In genomic region chr10:48602401-48603135, GRCh38 we compare ENCODE assay signal across 22 cellular contexts. TPM values are rescaled to one million over a fixed set of nuclear protein-coding genes. Genes with fewer than 3 reads are reported as not detected.
DNase-seq lines count a peak whose midpoint lies in the region; ATAC-seq, FAIRE-seq and TF ChIP-seq lines count a peak whose summit lies in the region.
"Had no signal": no experiment of that assay in that cellular context is flagged by ENCODE, and none has a peak within 500 bp of the region (broad histone marks: within the 10 kb centered on the region; RNA-seq: fewer than 3 reads in every experiment).

No MANE protein-coding gene starts in this region.

- H3K27me3 ChIP-seq in PC-3 (ENCODE audit: low read length) (no peaks in the 10 kb centered on the region), endothelial cell of umbilical vein (ENCODE audit: control insufficient read depth in 2 of 2, insufficient read depth in 2 of 2, low read length in 2 of 2) (no peaks in the 10 kb centered on the region)
- H3K27me3 ChIP-seq: adrenal gland, SJSA1 had no signal

- no peak for TF ChIP-seq CTCF in PC-3 (conservative IDR thresholded peaks at IDR 0.05; ENCODE audit: low read depth, low read length)
- TF ChIP-seq CTCF in endothelial cell of umbilical vein (IDR thresholded peaks at IDR 0.05; ENCODE audit: extremely low read depth in 1 of 2, insufficient read depth in 1 of 2, low read depth in 1 of 2, low read length in 2 of 2), result no peak
- no peak for TF ChIP-seq CTCF in nephron progenitor cell (IDR thresholded peaks at IDR 0.05)

- no peaks in the 10 kb centered on the region for H3K9me3 Mint-ChIP-seq in stimulated activated naive B cell treated with anti-CD40 and anti-IgM and Interleukin-4, amounts not matched to agents 10 μg/mL and 1 μg/mL and 100 μg/mL, for 72 hours
- H3K9me3 Mint-ChIP-seq in nephron progenitor cell, result no peaks in the 10 kb centered on the region
- H3K9me3 Mint-ChIP-seq: activated T-helper 17 cell treated with anti-CD3 and anti-CD28 coated beads, Interleukin-2, amount 50 U/mL, for 72 hours; CD4-positive, alpha-beta T cell; mesothelial cell of epicardium had no signal

- no peak for FAIRE-seq in endothelial cell of umbilical vein (lab: Jason Lieb, UNC)
- FAIRE-seq: A204.1, endometrium had no signal

- intact Hi-C loops in PC-3 (cut with micrococcal nuclease), result no loop called here
- intact Hi-C loops in endothelial cell of umbilical vein (cut with micrococcal nuclease), result no loop called here

- peak; percentile 9 for DNase-seq in activated effector memory CD4-positive, alpha-beta T cell treated with anti-CD3 and anti-CD28 coated beads, Interleukin-2, amount 50 U/mL, for 16 hours
- no peak for DNase-seq in activated effector memory CD4-positive, alpha-beta T cell treated with Interleukin-2 at 50 U/mL for 16 hours
- DNase-seq in PC-3, result no peak
- no peak for DNase-seq in endothelial cell of umbilical vein (ENCODE audit: low read depth, low spot score)
- no peak for DNase-seq in stimulated activated naive B cell treated with anti-CD40 and anti-IgM and Interleukin-4, amounts not matched to agents 10 μg/mL and 1 μg/mL and 100 μg/mL, for 72 hours
- no peak for DNase-seq in NCI-H2081 (lab: John Stamatoyannopoulos, UW)
- no peak for DNase-seq in H4 (ENCODE audit: low spot score)
- DNase-seq in nephron progenitor cell, result no peak
- DNase-seq: CD4-positive, alpha-beta T cell; gastrocnemius medialis; H7; NCI-H1092; NCI-H526; psoas muscle had no signal

- H3K27me3 Mint-ChIP-seq in stimulated activated naive B cell treated with anti-CD40 and anti-IgM and Interleukin-4, amounts not matched to agents 10 μg/mL and 1 μg/mL and 100 μg/mL, for 72 hours, result peaks cover 23 to 24% of the 10 kb centered on the region in 2 donors
- peaks cover 73% of the 10 kb centered on the region for H3K27me3 Mint-ChIP-seq in nephron progenitor cell (ENCODE audit: low read depth, poor library complexity)

- no peaks in the 10 kb centered on the region for H3K9me1 ChIP-seq in endothelial cell of umbilical vein (replicated peaks; ENCODE audit: control insufficient read depth, extremely low read depth, insufficient read depth, low read length)

- TF ChIP-seq POLR2A in endothelial cell of umbilical vein (IDR thresholded peaks at IDR 0.05; ENCODE audit: low read depth, low read length), result no peak

- H2AFZ ChIP-seq in PC-3 (ENCODE audit: low read length), result no peak overlapping the region
- H2AFZ ChIP-seq in endothelial cell of umbilical vein (ENCODE audit: low read depth, low read length), result no peak overlapping the region

- H3K27ac Mint-ChIP-seq in stimulated activated naive B cell treated with anti-CD40 and anti-IgM and Interleukin-4, amounts not matched to agents 10 μg/mL and 1 μg/mL and 100 μg/mL, for 72 hours, result no peak overlapping the region
- no peak overlapping the region for H3K27ac Mint-ChIP-seq in nephron progenitor cell
- H3K27ac Mint-ChIP-seq: activated T-helper 17 cell treated with anti-CD3 and anti-CD28 coated beads, Interleukin-2, amount 50 U/mL, for 72 hours; CD4-positive, alpha-beta T cell; mesothelial cell of epicardium had no signal

- no peaks in the 10 kb centered on the region for H3F3A ChIP-seq in PC-3 (ENCODE audit: low read length, unreplicated experiment)

- 0 out of 2 replicates have a peak overlapping the region, but pooled peaks have one; percentile 88 for H3K4me3 ChIP-seq in PC-3 (ENCODE audit: low read length)
- H3K4me3 ChIP-seq in endothelial cell of umbilical vein (replicated peaks in 1 of 3; ENCODE audit: insufficient read depth in 1 of 3, low read depth in 1 of 3, low read length in 3 of 3), result peak overlapping the region in 2 of 3 experiments; percentile 1 to 79
- H3K4me3 ChIP-seq: adrenal gland, gastrocnemius medialis, SJSA1 had no signal

- no peak overlapping the region for H3K9ac ChIP-seq in PC-3 (ENCODE audit: low read length)
- H3K9ac ChIP-seq in endothelial cell of umbilical vein (replicated peaks; ENCODE audit: extremely low read depth, insufficient read depth, low read length), result no peak overlapping the region
- H3K9ac ChIP-seq: KMS-11 had no signal

- H3K4me2 ChIP-seq in PC-3 (ENCODE audit: low read length) (peak overlapping the region; percentile 99), endothelial cell of umbilical vein (ENCODE audit: insufficient read depth, low read length) (peak overlapping the region; percentile 92)

- H3K79me2 ChIP-seq in PC-3 (ENCODE audit: low read length), result peaks cover 39% of the 10 kb centered on the region
- peaks cover 79% of the 10 kb centered on the region for H3K79me2 ChIP-seq in endothelial cell of umbilical vein (ENCODE audit: control insufficient read depth, insufficient read depth, low read length)

- peak overlapping the region; percentile 5 to 26 for H3K4me3 Mint-ChIP-seq in stimulated activated naive B cell treated with anti-CD40 and anti-IgM and Interleukin-4, amounts not matched to agents 10 μg/mL and 1 μg/mL and 100 μg/mL, for 72 hours
- no peak overlapping the region for H3K4me3 Mint-ChIP-seq in nephron progenitor cell
- H3K4me3 Mint-ChIP-seq: activated T-helper 17 cell treated with anti-CD3 and anti-CD28 coated beads, Interleukin-2, amount 50 U/mL, for 72 hours; CD4-positive, alpha-beta T cell; mesothelial cell of epicardium had no signal

- H4K20me1 ChIP-seq in PC-3 (ENCODE audit: low read length), result no peaks in the 10 kb centered on the region; the same call in none of the 2 replicates
- H4K20me1 ChIP-seq in endothelial cell of umbilical vein (replicated peaks; ENCODE audit: control insufficient read depth, extremely low read depth, insufficient read depth, low read length), result no peaks in the 10 kb centered on the region

- ATAC-seq in PC-3, result no peak
- no peak for ATAC-seq in stimulated activated naive B cell treated with anti-CD40 and anti-IgM and Interleukin-4, amounts not matched to agents 10 μg/mL and 1 μg/mL and 100 μg/mL, for 72 hours (replicated peaks)
- ATAC-seq: activated T-helper 17 cell treated with anti-CD3 and anti-CD28 coated beads, Interleukin-2, amount 50 U/mL, for 72 hours; gastrocnemius medialis; psoas muscle had no signal

- BruUV-seq in PC-3 (replicated peaks; lab: Mats Ljungman, UMichigan), result no TSS peak
- BruUV-seq in endothelial cell of umbilical vein (replicated peaks; lab: Mats Ljungman, UMichigan), result no TSS peak

- H3K27ac ChIP-seq in PC-3 (ENCODE audit: low read length) (no peak overlapping the region), endothelial cell of umbilical vein (ENCODE audit: insufficient read depth, low read depth, low read length) (no peak overlapping the region)
- H3K27ac ChIP-seq: adrenal gland, gastrocnemius medialis, KMS-11, psoas muscle, SJSA1 had no signal

- CTCF ChIA-PET in PC-3 (lab: Charles Lee) (no interaction called here), endothelial cell of umbilical vein (lab: Charles Lee) (interaction anchor here (0.6 to 9.1 kb wide), 5 partner anchors 13 to 240 kb away, joined by 3 to 251 read pairs (median 4); no protein-coding TSS in a partner anchor)

- H3K4me1 ChIP-seq in PC-3 (ENCODE audit: insufficient read depth, low read length) (peaks cover 52% of the 10 kb centered on the region), endothelial cell of umbilical vein (ENCODE audit: control insufficient read depth, extremely low read depth, insufficient read depth, low read length) (peaks cover 57% of the 10 kb centered on the region)
- H3K4me1 ChIP-seq: psoas muscle had no signal

- POLR2A ChIA-PET in PC-3 (lab: Charles Lee; ENCODE audit: unreplicated experiment) (interaction anchor here (0.5 kb wide), 1 partner anchor 53 kb away, joined by 7 read pairs; no protein-coding TSS in a partner anchor), endothelial cell of umbilical vein (lab: Charles Lee) (no interaction called here)

- dilution Hi-C loops in endothelial cell of umbilical vein (cut with MboI; ENCODE audit: extremely low pct_ligation_motif_present, low sequenced_read_pairs), result no loop called here

- peaks cover 42 to 68% of the 10 kb centered on the region in 2 donors for H3K4me1 Mint-ChIP-seq in stimulated activated naive B cell treated with anti-CD40 and anti-IgM and Interleukin-4, amounts not matched to agents 10 μg/mL and 1 μg/mL and 100 μg/mL, for 72 hours
- H3K4me1 Mint-ChIP-seq in nephron progenitor cell, result peaks cover 4% of the 10 kb centered on the region
- H3K4me1 Mint-ChIP-seq: activated T-helper 17 cell treated with anti-CD3 and anti-CD28 coated beads, Interleukin-2, amount 50 U/mL, for 72 hours had no signal

- no peaks in the 10 kb centered on the region for H3K9me2 ChIP-seq in PC-3 (replicated peaks; ENCODE audit: low read length)

- no peaks in the 10 kb centered on the region for H3K9me3 ChIP-seq in PC-3 (ENCODE audit: low read length)
- no peaks in the 10 kb centered on the region for H3K9me3 ChIP-seq in endothelial cell of umbilical vein (replicated peaks; ENCODE audit: control insufficient read depth, insufficient read depth, low read length)
- H3K9me3 ChIP-seq: adrenal gland, gastrocnemius medialis, psoas muscle, SJSA1 had no signal

- H3K36me3 Mint-ChIP-seq in stimulated activated naive B cell treated with anti-CD40 and anti-IgM and Interleukin-4, amounts not matched to agents 10 μg/mL and 1 μg/mL and 100 μg/mL, for 72 hours, result peaks cover 7 to 11% of the 10 kb centered on the region in 2 donors
- H3K36me3 Mint-ChIP-seq in nephron progenitor cell (ENCODE audit: low read depth), result no peaks in the 10 kb centered on the region
- H3K36me3 Mint-ChIP-seq: mesothelial cell of epicardium had no signal

- H3K36me3 ChIP-seq in PC-3 (ENCODE audit: low read depth, low read length) (no peaks in the 10 kb centered on the region), endothelial cell of umbilical vein (ENCODE audit: control insufficient read depth in 2 of 2, extremely low read depth in 1 of 2, insufficient read depth in 2 of 2, low read length in 2 of 2) (no peaks in the 10 kb centered on the region)
- H3K36me3 ChIP-seq: adrenal gland, gastrocnemius medialis, SJSA1 had no signal

TF ChIP-seq in endothelial cell of umbilical vein, 7 proteins besides CTCF, POLR2A, EP300 and RAD21 (continues in another document):
- TF ChIP-seq JUN (IDR thresholded peaks at IDR 0.05; ENCODE audit: borderline replicate concordance, insufficient read depth, insufficient read length, low read depth), result no peak
- TF ChIP-seq EZH2 (IDR thresholded peaks at IDR 0.05; ENCODE audit: borderline replicate concordance, low read depth, low read length, severe bottlenecking), result no peak
- no peak for TF ChIP-seq FOS (IDR thresholded peaks at IDR 0.05; ENCODE audit: borderline replicate concordance, insufficient read depth, low read length)
- no peak for TF ChIP-seq POLR2AphosphoS5 (IDR thresholded peaks at IDR 0.05; ENCODE audit: insufficient read depth, low read depth, low read length)

RNA-seq across cellular contexts. Expression of gene ARHGAP22, which starts 2.3 kb away (rescaled TPM):
- total RNA-seq in PC-3 (2014; rRNA removed) (12.2 and 14.9 TPM in 2 replicates), endothelial cell of umbilical vein (48.6 and 50.3 TPM in 2 replicates)
- 8.0 and 8.6 TPM in 2 replicates for polyA plus RNA-seq in endothelial cell of umbilical vein
- 10.2 and 10.4 TPM in 2 replicates for polyA plus RNA-seq in endothelial cell of umbilical vein (2011; cell fraction: cytosol; rRNA removed)
- 33.5 and 38.8 TPM in 2 replicates for polyA plus RNA-seq in endothelial cell of umbilical vein (2011; cell fraction: nucleus; rRNA removed)
- polyA plus RNA-seq in endothelial cell of umbilical vein (2012), result 56.6 and 69.1 TPM in 2 replicates
- polyA minus RNA-seq in endothelial cell of umbilical vein, result 23.0 and 28.5 TPM in 2 replicates
- polyA minus RNA-seq in endothelial cell of umbilical vein (2011; cell fraction: cytosol; rRNA and poly(A)+ RNA removed), result not detected
- 47.4 and 50.7 TPM in 2 replicates for polyA minus RNA-seq in endothelial cell of umbilical vein (2011; cell fraction: nucleus; rRNA and poly(A)+ RNA removed)
- 2.1 and 6.3 TPM in 2 replicates for total RNA-seq in H4 (2014; rRNA removed; shearing (Covaris generic))
- total RNA-seq: activated CD8-positive, alpha-beta memory T cell treated with anti-CD3 and anti-CD28 coated beads for 36 hours; CD4-positive, alpha-beta T cell had no signal
